In the genomic region with DNA sequence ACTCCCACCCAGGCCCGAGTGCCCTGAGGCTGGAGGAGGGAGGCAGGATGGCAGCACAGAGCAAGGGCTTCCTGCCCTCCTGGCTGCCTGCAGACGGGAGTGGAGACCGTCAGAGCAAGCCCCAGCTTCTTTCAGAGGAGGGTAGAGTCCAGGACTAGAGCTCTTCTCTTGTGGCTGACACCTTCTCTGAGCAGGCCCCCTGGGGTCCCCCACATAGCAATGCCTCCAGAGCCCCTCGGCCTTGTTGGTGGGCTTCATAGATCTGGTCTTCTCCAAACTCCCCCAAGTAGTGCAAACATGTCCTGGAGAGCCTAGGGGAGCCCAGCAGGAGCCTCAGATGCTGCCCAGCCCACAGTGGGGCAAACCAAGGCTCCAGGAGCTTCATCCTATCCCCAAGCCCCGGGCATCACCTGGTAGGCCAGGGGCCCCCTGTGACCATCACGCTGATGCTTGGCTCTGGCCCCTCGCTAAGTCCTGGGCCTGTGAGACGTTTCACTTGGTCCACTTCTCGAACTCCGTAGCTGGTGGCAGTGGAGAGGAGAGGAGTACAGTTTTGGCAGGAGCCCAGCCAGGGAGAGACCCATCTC, we compare ENCODE assay signal across 13 cellular contexts. TPM values are rescaled to one million over a fixed set of nuclear protein-coding genes. Genes with fewer than 3 reads are reported as not detected.
DNase-seq lines count a peak whose midpoint lies in the region; TF ChIP-seq lines count a peak whose summit lies in the region.
"Had no signal": no experiment of that assay in that cellular context is flagged by ENCODE, and none has a peak within 500 bp of the region (broad histone marks: within the 10 kb centered on the region; RNA-seq: fewer than 3 reads in every experiment).

No MANE protein-coding gene starts in this region.

- intact Hi-C loops in activated CD4-positive, alpha-beta T cell treated with anti-CD3 and anti-CD28 coated beads, Interleukin-2, amount 10 ng/mL, durations not matched to agents 24 days and 14 days (cut with micrococcal nuclease), result no loop called here
- intact Hi-C loops in activated CD4-positive, alpha-beta memory T cell treated with anti-CD3 and anti-CD28 coated beads for 36 hours (cut with micrococcal nuclease), result no loop called here

- peak overlapping the region; percentile 77 for H3K4me3 Mint-ChIP-seq in activated CD4-positive, alpha-beta T cell treated with anti-CD3 and anti-CD28 coated beads, Interleukin-2, amount 10 ng/mL, durations not matched to agents 24 days and 14 days
- no peak overlapping the region for H3K4me3 Mint-ChIP-seq in activated CD4-positive, alpha-beta memory T cell treated with anti-CD3 and anti-CD28 coated beads for 36 hours

- no peaks in the 10 kb centered on the region for H3K27me3 ChIP-seq in osteoblast (ENCODE audit: insufficient read depth, low read length)
- H3K27me3 ChIP-seq: brain microvascular endothelial cell, testis had no signal

- H3K79me2 ChIP-seq in osteoblast (ENCODE audit: insufficient read depth, low read length), result no peaks in the 10 kb centered on the region

- no peak overlapping the region for H3K27ac ChIP-seq in HEK293 (ENCODE audit: extremely low read depth, low read depth, low read length)
- H3K27ac ChIP-seq in osteoblast (ENCODE audit: low read depth, low read length), result no peak overlapping the region
- H3K27ac ChIP-seq: brain microvascular endothelial cell, testis had no signal

- CTCF ChIA-PET in HEK293 (lab: Yijun Ruan, JAX), result interaction anchor here (0.8 kb wide), 1 partner anchor 15 kb away, joined by 3 read pairs; no protein-coding TSS in a partner anchor
- CTCF ChIA-PET in activated CD4-positive, alpha-beta memory T cell treated with anti-CD3 and anti-CD28 coated beads for 36 hours (lab: Charles Lee), result interaction anchor here (1.1 kb wide), 1 partner anchor 35 kb away, joined by 3 read pairs; no protein-coding TSS in a partner anchor

- no peaks in the 10 kb centered on the region for H3K9me3 Mint-ChIP-seq in activated CD4-positive, alpha-beta T cell treated with anti-CD3 and anti-CD28 coated beads, Interleukin-2, amount 10 ng/mL, durations not matched to agents 24 days and 14 days
- H3K9me3 Mint-ChIP-seq in activated CD4-positive, alpha-beta memory T cell treated with anti-CD3 and anti-CD28 coated beads for 36 hours, result no peaks in the 10 kb centered on the region

- H4K20me1 ChIP-seq in osteoblast (ENCODE audit: insufficient read depth, low read length), result no peaks in the 10 kb centered on the region

- no peaks in the 10 kb centered on the region for H3K4me1 ChIP-seq in HEK293 (ENCODE audit: control insufficient read depth, insufficient read depth, low read length)
- H3K4me1 ChIP-seq in osteoblast (ENCODE audit: insufficient read depth, low read length), result peaks cover 4% of the 10 kb centered on the region

- H3K36me3 ChIP-seq in HEK293 (ENCODE audit: control insufficient read depth in 2 of 2, insufficient read depth in 1 of 2, low read length in 2 of 2) (no peaks in the 10 kb centered on the region), osteoblast (ENCODE audit: insufficient read depth, low read length) (no peaks in the 10 kb centered on the region)
- H3K36me3 ChIP-seq: brain microvascular endothelial cell had no signal

- POLR2A ChIA-PET in HEK293 (lab: Yijun Ruan, JAX), result interaction anchor here (0.6 kb wide), 1 partner anchor 809 kb away, joined by 3 read pairs; no protein-coding TSS in a partner anchor
- POLR2A ChIA-PET in activated CD4-positive, alpha-beta memory T cell treated with anti-CD3 and anti-CD28 coated beads for 36 hours (lab: Charles Lee), result no interaction called here

- no peaks in the 10 kb centered on the region for H3K27me3 Mint-ChIP-seq in activated CD4-positive, alpha-beta T cell treated with anti-CD3 and anti-CD28 coated beads, Interleukin-2, amount 10 ng/mL, durations not matched to agents 24 days and 14 days
- no peaks in the 10 kb centered on the region for H3K27me3 Mint-ChIP-seq in activated CD4-positive, alpha-beta memory T cell treated with anti-CD3 and anti-CD28 coated beads for 36 hours

- no peak overlapping the region for H3K4me2 ChIP-seq in osteoblast (ENCODE audit: insufficient read depth, low read length)

- H3K27ac Mint-ChIP-seq in activated CD4-positive, alpha-beta T cell treated with anti-CD3 and anti-CD28 coated beads, Interleukin-2, amount 10 ng/mL, durations not matched to agents 24 days and 14 days, result peak overlapping the region; percentile 60
- peak overlapping the region; percentile 38 for H3K27ac Mint-ChIP-seq in activated CD4-positive, alpha-beta memory T cell treated with anti-CD3 and anti-CD28 coated beads for 36 hours

- H3K36me3 Mint-ChIP-seq in activated CD4-positive, alpha-beta T cell treated with anti-CD3 and anti-CD28 coated beads, Interleukin-2, amount 10 ng/mL, durations not matched to agents 24 days and 14 days (ENCODE audit: low read depth), result peaks cover 8% of the 10 kb centered on the region
- H3K36me3 Mint-ChIP-seq in activated CD4-positive, alpha-beta memory T cell treated with anti-CD3 and anti-CD28 coated beads for 36 hours, result peaks cover 4% of the 10 kb centered on the region

- peaks cover 67% of the 10 kb centered on the region for H3K4me1 Mint-ChIP-seq in activated CD4-positive, alpha-beta T cell treated with anti-CD3 and anti-CD28 coated beads, Interleukin-2, amount 10 ng/mL, durations not matched to agents 24 days and 14 days
- H3K4me1 Mint-ChIP-seq in activated CD4-positive, alpha-beta memory T cell treated with anti-CD3 and anti-CD28 coated beads for 36 hours (ENCODE audit: low read depth), result peaks cover 52% of the 10 kb centered on the region

- DNase-seq in activated CD4-positive, alpha-beta T cell treated with anti-CD3 and anti-CD28 coated beads, Interleukin-2, amount 10 ng/mL, durations not matched to agents 24 days and 14 days, result no peak
- no peak for DNase-seq in activated CD4-positive, alpha-beta T cell treated with anti-CD3 and anti-CD28 coated beads, Interleukin-2, amount 50 U/mL, for 1 hour
- DNase-seq in activated CD4-positive, alpha-beta memory T cell treated with anti-CD3 and anti-CD28 coated beads for 36 hours, result no peak
- DNase-seq in osteoblast (ENCODE audit: insufficient read length, low spot score, missing footprints) (peak; percentile 73), NCI-H82 (lab: John Stamatoyannopoulos, UW) (no peak), ureter (ENCODE audit: low spot score) (no peak), GOT3 (lab: John Stamatoyannopoulos, UW) (no peak)
- DNase-seq: activated CD8-positive, alpha-beta memory T cell treated with anti-CD3 and anti-CD28 coated beads, Interleukin-2, amount 50 U/mL, for 4 hours; brain microvascular endothelial cell had no signal

- H3K4me3 ChIP-seq in HEK293 (ENCODE audit: low read depth, low read length) (no peak overlapping the region), osteoblast (ENCODE audit: insufficient read depth, low read length) (no peak overlapping the region)
- H3K4me3 ChIP-seq: testis had no signal

- H3K9me3 ChIP-seq in HEK293 (ENCODE audit: control insufficient read depth, insufficient read depth, low read depth, low read length), result no peaks in the 10 kb centered on the region
- no peaks in the 10 kb centered on the region for H3K9me3 ChIP-seq in osteoblast (ENCODE audit: low read depth, low read length)
- H3K9me3 ChIP-seq: testis had no signal

- H2AFZ ChIP-seq in osteoblast (ENCODE audit: low read length), result no peak overlapping the region

- no peak for TF ChIP-seq CTCF in HEK293 (tag by site-specific recombination; IDR thresholded peaks at IDR 0.05)
- TF ChIP-seq CTCF in osteoblast (IDR thresholded peaks at IDR 0.05; ENCODE audit: extremely low read depth, low read depth, low read length), result no peak

TF ChIP-seq in HEK293, 187 proteins besides CTCF, POLR2A, EP300 and RAD21 (continues in another document):
- TF ChIP-seq FEZF1 (tag by site-specific recombination; IDR thresholded peaks at IDR 0.05), result no peak
- TF ChIP-seq ZIC2 (tag by site-specific recombination; IDR thresholded peaks at IDR 0.05), result peak; percentile 25; the same call in 1 of the 2 replicates
- no peak for TF ChIP-seq ZNF133 (tag by site-specific recombination; IDR thresholded peaks at IDR 0.05)

RNA-seq across cellular contexts. Expression of a gene that starts 2.0 kb away (rescaled TPM):
- total RNA-seq in activated CD4-positive, alpha-beta T cell treated with anti-CD3 and anti-CD28 coated beads, Interleukin-2, amount 10 ng/mL, durations not matched to agents 24 days and 14 days, result 28.3 and 29.1 TPM in 2 replicates
- 10 to 100 TPM; 24.0 to 26.3 TPM for total RNA-seq in activated CD4-positive, alpha-beta memory T cell treated with anti-CD3 and anti-CD28 coated beads for 36 hours
- total RNA-seq in osteoblast (0.29 TPM in 1 of 2 replicates, not detected in the other), ureter (12.9 TPM)
- total RNA-seq: pulmonary artery endothelial cell had no signal

RNA-seq across cellular contexts. Expression of a gene that starts 4.6 kb away (rescaled TPM):
- total RNA-seq in activated CD4-positive, alpha-beta T cell treated with anti-CD3 and anti-CD28 coated beads, Interleukin-2, amount 10 ng/mL, durations not matched to agents 24 days and 14 days, result 1.8 and 2.1 TPM in 2 replicates
- total RNA-seq in activated CD4-positive, alpha-beta memory T cell treated with anti-CD3 and anti-CD28 coated beads for 36 hours, result 1 to 10 TPM; 1.0 to 1.4 TPM
- total RNA-seq in osteoblast (not detected in 2 replicates), ureter (0.65 TPM)
- total RNA-seq: mesenteric fat pad, pulmonary artery endothelial cell, testis had no signal

RNA-seq across cellular contexts. Expression of a gene that starts 7.2 kb away (rescaled TPM):
- total RNA-seq in activated CD4-positive, alpha-beta T cell treated with anti-CD3 and anti-CD28 coated beads, Interleukin-2, amount 10 ng/mL, durations not matched to agents 24 days and 14 days, result 8.4 and 9.2 TPM in 2 replicates
- total RNA-seq in activated CD4-positive, alpha-beta memory T cell treated with anti-CD3 and anti-CD28 coated beads for 36 hours, result 1 to 10 TPM; 3.8 to 3.9 TPM
- total RNA-seq in osteoblast, result 1.1 and 1.2 TPM in 2 replicates
- total RNA-seq in ureter, result 2.4 TPM

RNA-seq across cellular contexts. Expression of a gene that starts 16.2 kb away (rescaled TPM):
- 4.2 TPM in 2 replicates for total RNA-seq in activated CD4-positive, alpha-beta T cell treated with anti-CD3 and anti-CD28 coated beads, Interleukin-2, amount 10 ng/mL, durations not matched to agents 24 days and 14 days
- total RNA-seq in activated CD4-positive, alpha-beta memory T cell treated with anti-CD3 and anti-CD28 coated beads for 36 hours, result 1 to 10 TPM; 3.7 to 5.2 TPM
- total RNA-seq in osteoblast (2.9 and 3.6 TPM in 2 replicates), ureter (7.8 TPM)

RNA-seq across cellular contexts. Expression of a gene that starts 46.0 kb away (rescaled TPM):
- total RNA-seq in activated CD4-positive, alpha-beta T cell treated with anti-CD3 and anti-CD28 coated beads, Interleukin-2, amount 10 ng/mL, durations not matched to agents 24 days and 14 days, result 83.3 and 93.8 TPM in 2 replicates
- 100 to 1,000 TPM; 104 to 110 TPM for total RNA-seq in activated CD4-positive, alpha-beta memory T cell treated with anti-CD3 and anti-CD28 coated beads for 36 hours
- 42.4 and 47.8 TPM in 2 replicates for total RNA-seq in osteoblast
- 75.6 TPM for total RNA-seq in ureter

Comparison
In these comparisons a context has a peak if more than half of its experiments do, and no peak if none do; other contexts are left out.
1. RNA of a gene that starts 2.0 kb away (total RNA-seq): 28.3 to 29.1 TPM in activated CD4-positive, alpha-beta T cell treated with anti-CD3 and anti-CD28 coated beads, Interleukin-2, amount 10 ng/mL, durations not matched to agents 24 days and 14 days, 24.0 to 26.3 TPM in activated CD4-positive, alpha-beta memory T cell treated with anti-CD3 and anti-CD28 coated beads for 36 hours and 12.9 TPM in ureter (single experiment); 0.29 TPM in osteoblast; every median in the first group is over 10 times any median in the second.